ENCODE assay signal across 29 cellular contexts in genomic region chr21:14095021-14095420, GRCh38.
"Had no signal": no experiment of that assay in that cellular context is flagged by ENCODE, and none has a peak within 500 bp of the region (broad histone marks: within the 10 kb centered on the region; RNA-seq: fewer than 3 reads in every experiment).

No MANE protein-coding gene starts in this region.

- H3K4me1 ChIP-seq: ascending aorta, body of pancreas had no signal

- FAIRE-seq: bronchial epithelial cell had no signal

- ATAC-seq: activated CD8-positive, alpha-beta T cell treated with anti-CD3 and anti-CD28 coated beads, Interleukin-2, amount 10 ng/mL, durations not matched to agents 7 days and 5 days; activated naive CD4-positive, alpha-beta T cell treated with anti-CD3 and anti-CD28 coated beads, Interleukin-2, amount 50 U/mL, for 72 hours; activated naive CD8-positive, alpha-beta T cell treated with anti-CD3 and anti-CD28 coated beads, Interleukin-2, amount 50 U/mL, for 24 hours; activated T-cell treated with anti-CD3 and anti-CD28 coated beads, Interleukin-2, amount 50 U/mL, for 4 hours; body of pancreas; T-helper 17 cell; WTC11 had no signal

- H3K9me3 Mint-ChIP-seq: activated T-cell treated with anti-CD3 and anti-CD28 coated beads, Interleukin-2, amount 50 U/mL, for 4 hours had no signal

- H3K9ac ChIP-seq: KMS-11 had no signal

- H3K9me3 ChIP-seq: ascending aorta, body of pancreas had no signal

- DNase-seq: activated CD4-positive, alpha-beta T cell treated with anti-CD3 and anti-CD28 coated beads for 48 hours; activated CD4-positive, alpha-beta T cell treated with anti-CD3 and anti-CD28 coated beads, Interleukin-2, amount 50 U/mL, for 4 hours; activated CD4-positive, CD25-positive, alpha-beta regulatory T cell treated with anti-CD3 and anti-CD28 coated beads, Interleukin-2, amount 50 U/mL, for 72 hours; activated CD8-positive, alpha-beta T cell treated with anti-CD3 and anti-CD28 coated beads, Interleukin-2, amount 10 ng/mL, durations not matched to agents 7 days and 5 days; activated effector memory CD4-positive, alpha-beta T cell treated with anti-CD3 and anti-CD28 coated beads, Interleukin-2, amount 50 U/mL, for 16 hours; activated naive CD4-positive, alpha-beta T cell treated with Interleukin-2 at 50 U/mL for 16 hours; activated naive CD8-positive, alpha-beta T cell treated with anti-CD3 and anti-CD28 coated beads, Interleukin-2, amount 50 U/mL, for 24 hours; activated T-cell treated with anti-CD3 and anti-CD28 coated beads, Interleukin-2, amount 50 U/mL, for 4 hours; amniotic stem cell; body of pancreas; central memory CD4-positive, alpha-beta T cell; MV-4-11; NCI-H1092 treated with DMSO at 0.1 percent for 48 hours; NCI-H1417 treated with DMSO at 0.1 percent for 48 hours; NCI-H1694; NCI-H2029; NCI-H2107; NCI-H2171 treated with DMSO at 0.1 percent for 48 hours; NCI-H226; NCI-H524; PC-9; SIG-M5; T-helper 17 cell; T-helper 9 cell had no signal

- H3K4me1 Mint-ChIP-seq: activated naive CD8-positive, alpha-beta T cell treated with anti-CD3 and anti-CD28 coated beads, Interleukin-2, amount 50 U/mL, for 24 hours; T-helper 17 cell had no signal

- H3K36me3 ChIP-seq: ascending aorta had no signal

- H3K27me3 Mint-ChIP-seq: activated naive CD8-positive, alpha-beta T cell treated with anti-CD3 and anti-CD28 coated beads, Interleukin-2, amount 50 U/mL, for 24 hours; T-helper 17 cell had no signal

- H3K4me2 ChIP-seq: KMS-11, PC-9 had no signal

- H2AFZ ChIP-seq: PC-9 had no signal

- H3K27ac Mint-ChIP-seq: activated CD8-positive, alpha-beta T cell treated with anti-CD3 and anti-CD28 coated beads, Interleukin-2, amount 10 ng/mL, durations not matched to agents 7 days and 5 days; activated naive CD4-positive, alpha-beta T cell treated with anti-CD3 and anti-CD28 coated beads, Interleukin-2, amount 50 U/mL, for 72 hours; activated naive CD8-positive, alpha-beta T cell treated with anti-CD3 and anti-CD28 coated beads, Interleukin-2, amount 50 U/mL, for 24 hours; T-helper 17 cell; WTC11 had no signal

- H3K4me3 ChIP-seq: ascending aorta, body of pancreas, PC-9 had no signal

- H3K27ac ChIP-seq: ascending aorta, body of pancreas, KMS-11, PC-9 had no signal

- H3K4me3 Mint-ChIP-seq: activated CD8-positive, alpha-beta T cell treated with anti-CD3 and anti-CD28 coated beads, Interleukin-2, amount 10 ng/mL, durations not matched to agents 7 days and 5 days; activated naive CD8-positive, alpha-beta T cell treated with anti-CD3 and anti-CD28 coated beads, Interleukin-2, amount 50 U/mL, for 24 hours; activated T-cell treated with anti-CD3 and anti-CD28 coated beads, Interleukin-2, amount 50 U/mL, for 4 hours; T-helper 17 cell; WTC11 had no signal

- H3K27me3 ChIP-seq: ascending aorta, body of pancreas had no signal
